Comparison of ENCODE assay signal across 9 cellular contexts in the genomic region with DNA sequence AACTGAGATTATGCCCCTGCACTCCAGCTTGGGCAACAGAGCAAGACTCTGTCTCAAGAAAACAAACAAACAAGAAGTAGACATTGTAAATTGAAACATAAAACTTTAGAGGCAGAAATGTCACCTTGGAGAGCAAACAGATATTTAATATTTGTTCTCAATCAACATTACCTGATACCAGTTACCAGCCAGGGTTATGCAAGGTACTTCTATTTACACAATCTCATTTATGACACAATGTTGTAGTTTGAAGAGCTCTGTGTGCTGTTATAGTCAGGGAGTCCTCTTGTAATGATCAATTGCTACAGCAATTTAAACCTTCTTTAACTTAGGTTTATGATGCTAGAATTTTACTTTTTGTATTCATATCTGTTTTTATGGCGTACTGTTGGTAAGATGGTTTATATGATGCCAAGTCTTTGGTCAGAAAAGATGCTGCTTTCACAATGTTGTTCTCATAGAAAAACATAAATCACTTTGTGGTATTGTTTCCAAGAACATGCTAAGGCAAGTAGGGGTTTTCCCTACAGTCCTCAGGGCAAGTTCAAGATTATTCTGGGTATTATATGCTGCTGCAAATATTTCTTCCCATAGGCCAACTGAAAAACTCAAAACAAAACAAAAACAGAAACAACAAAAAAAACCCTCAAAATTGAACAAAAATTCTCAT.
A peak's percentile ranks its signal among the peaks of the same experiment; 100 is the strongest.
DNase-seq lines count a peak whose midpoint lies in the region; ATAC-seq and TF ChIP-seq lines count a peak whose summit lies in the region.
"Had no signal": no experiment of that assay in that cellular context is flagged by ENCODE, and none has a peak within 500 bp of the region (broad histone marks: within the 10 kb centered on the region; RNA-seq: fewer than 3 reads in every experiment).

No MANE protein-coding gene starts in this region.

- WGBS in transverse colon (ENCODE audit: low coverage in 1 of 2), 2 donors: 56 to 58% methylated on average over 1 of the region's 1 CpG

- H3K9me3 Mint-ChIP-seq in CD8-positive, alpha-beta T cell: peaks cover 2% of the 10 kb centered on the region
- H3K9me3 Mint-ChIP-seq: neural crest cell had no signal

- H3K27me3 ChIP-seq in CD8-positive, alpha-beta T cell (ENCODE audit: insufficient read depth, low read length): no peaks in the 10 kb centered on the region
- no peaks in the 10 kb centered on the region for H3K27me3 ChIP-seq in transverse colon

- peaks cover 18% of the 10 kb centered on the region for H3K4me1 ChIP-seq in CD8-positive, alpha-beta T cell (ENCODE audit: insufficient read depth, low read length)
- peaks cover 0 to 33% (median 12%) of the 10 kb centered on the region in 4 donors for H3K4me1 ChIP-seq in transverse colon

- no peak for TF ChIP-seq POLR2A in transverse colon (IDR thresholded peaks at IDR 0.05)

- DNase-seq in CD8-positive, alpha-beta T cell: no peak
- DNase-seq in dermis blood vessel endothelial cell: peak; percentile 34
- no peak for DNase-seq in NCI-H748 treated with DMSO at 0.1 percent for 48 hours (lab: John Stamatoyannopoulos, UW)
- DNase-seq in NCI-H2227 treated with DMSO at 0.1 percent for 48 hours (lab: John Stamatoyannopoulos, UW): no peak
- DNase-seq in transverse colon: no peak
- DNase-seq in occipital lobe (lab: John Stamatoyannopoulos, UW): no peak

- H3K27ac ChIP-seq in CD8-positive, alpha-beta T cell (ENCODE audit: low read depth, low read length): no peak overlapping the region
- H3K27ac ChIP-seq in transverse colon: no peak overlapping the region

- intact Hi-C loops in CD8-positive, alpha-beta T cell (cut with DNase I, micrococcal nuclease): no loop called here
- intact Hi-C loops in transverse colon (cut with DNase I; ENCODE audit: low total_unique reads): no loop called here

- H3K4me3 ChIP-seq in CD8-positive, alpha-beta T cell (ENCODE audit: low read depth, low read length): no peak overlapping the region
- H3K4me3 ChIP-seq in transverse colon: no peak overlapping the region

- in situ Hi-C loops in transverse colon (cut with MboI; ENCODE audit: low pct_ligation_motif_present in 1 of 4, low pct_unique_long_range_greater_than_20kb in 1 of 4, low sequenced_read_pairs in 3 of 4): no loop called here

- no peak for TF ChIP-seq EP300 in transverse colon (IDR thresholded peaks at IDR 0.05; ENCODE audit: low read depth)

- POLR2A ChIA-PET in CD8-positive, alpha-beta T cell (lab: Charles Lee): interaction anchor here (0.9 kb wide), 1 partner anchor 12 kb away, joined by 3 read pairs; no protein-coding TSS in a partner anchor

- H3K36me3 Mint-ChIP-seq in CD8-positive, alpha-beta T cell: peaks cover 3% of the 10 kb centered on the region

- no peak for TF ChIP-seq CTCF in CD8-positive, alpha-beta T cell (IDR thresholded peaks at IDR 0.05)
- TF ChIP-seq CTCF in transverse colon (IDR thresholded peaks at IDR 0.05): no peak

- CTCF ChIA-PET in CD8-positive, alpha-beta T cell (lab: Charles Lee): no interaction called here

- no peak overlapping the region for H3K4me3 Mint-ChIP-seq in CD8-positive, alpha-beta T cell
- H3K4me3 Mint-ChIP-seq: neural crest cell had no signal

- H3K9me3 ChIP-seq in CD8-positive, alpha-beta T cell (ENCODE audit: low read length): no peaks in the 10 kb centered on the region
- no peaks in the 10 kb centered on the region for H3K9me3 ChIP-seq in transverse colon

- peak overlapping the region; percentile 35 for H3K27ac Mint-ChIP-seq in CD8-positive, alpha-beta T cell

- H3K27me3 Mint-ChIP-seq in CD8-positive, alpha-beta T cell (ENCODE audit: low read depth): no peaks in the 10 kb centered on the region

- ATAC-seq in CD8-positive, alpha-beta T cell: no peak
- ATAC-seq in GM19468 (IDR thresholded peaks at IDR 0.05; ENCODE audit: extremely low read depth, unreplicated experiment): peak; percentile 28
- ATAC-seq in HG03520 (IDR thresholded peaks at IDR 0.05; ENCODE audit: unreplicated experiment): peak; percentile 42

- H3K4me1 Mint-ChIP-seq in CD8-positive, alpha-beta T cell (ENCODE audit: low read depth): peaks cover 51% of the 10 kb centered on the region

- no peaks in the 10 kb centered on the region for H3K36me3 ChIP-seq in CD8-positive, alpha-beta T cell (ENCODE audit: insufficient read depth, low read length)
- H3K36me3 ChIP-seq in transverse colon: no peaks in the 10 kb centered on the region
